Comparison of ENCODE assay signal across 7 cellular contexts in genomic region chr6:132596201-132596600, GRCh38. TPM values are rescaled to one million over a fixed set of nuclear protein-coding genes. Genes with fewer than 3 reads are reported as not detected.
"Had no signal": no experiment of that assay in that cellular context is flagged by ENCODE, and none has a peak within 500 bp of the region (broad histone marks: within the 10 kb centered on the region; RNA-seq: fewer than 3 reads in every experiment).

No MANE protein-coding gene starts in this region.

- H3K4me3 ChIP-seq: GM23338 had no signal

- FAIRE-seq: H1, H54, HTR-8/SVneo had no signal

- ATAC-seq: GM23338 had no signal

- DNase-seq: H9, HCEC 1CT had no signal

RNA-seq across cellular contexts. Expression of gene TAAR5, which starts 6.7 kb away (rescaled TPM):
- total RNA-seq: GM23338, H1, H9, HT-29 had no signal

RNA-seq across cellular contexts. Expression of gene TAAR6, which starts 26.1 kb away (rescaled TPM):
- total RNA-seq: GM23338, H1, H9, HT-29 had no signal

RNA-seq across cellular contexts. Expression of gene TAAR2, which starts 27.9 kb away (rescaled TPM):
- total RNA-seq: GM23338, H1, H9, HT-29 had no signal

RNA-seq across cellular contexts. Expression of gene TAAR8, which starts 43.7 kb away (rescaled TPM):
- total RNA-seq: GM23338, H1, H9, HT-29 had no signal

RNA-seq across cellular contexts. Expression of gene TAAR9, which starts 58.1 kb away (rescaled TPM):
- total RNA-seq: GM23338, H1, H9, HT-29 had no signal
